ENCODE assay signal across 8 cellular contexts in the genomic region with DNA sequence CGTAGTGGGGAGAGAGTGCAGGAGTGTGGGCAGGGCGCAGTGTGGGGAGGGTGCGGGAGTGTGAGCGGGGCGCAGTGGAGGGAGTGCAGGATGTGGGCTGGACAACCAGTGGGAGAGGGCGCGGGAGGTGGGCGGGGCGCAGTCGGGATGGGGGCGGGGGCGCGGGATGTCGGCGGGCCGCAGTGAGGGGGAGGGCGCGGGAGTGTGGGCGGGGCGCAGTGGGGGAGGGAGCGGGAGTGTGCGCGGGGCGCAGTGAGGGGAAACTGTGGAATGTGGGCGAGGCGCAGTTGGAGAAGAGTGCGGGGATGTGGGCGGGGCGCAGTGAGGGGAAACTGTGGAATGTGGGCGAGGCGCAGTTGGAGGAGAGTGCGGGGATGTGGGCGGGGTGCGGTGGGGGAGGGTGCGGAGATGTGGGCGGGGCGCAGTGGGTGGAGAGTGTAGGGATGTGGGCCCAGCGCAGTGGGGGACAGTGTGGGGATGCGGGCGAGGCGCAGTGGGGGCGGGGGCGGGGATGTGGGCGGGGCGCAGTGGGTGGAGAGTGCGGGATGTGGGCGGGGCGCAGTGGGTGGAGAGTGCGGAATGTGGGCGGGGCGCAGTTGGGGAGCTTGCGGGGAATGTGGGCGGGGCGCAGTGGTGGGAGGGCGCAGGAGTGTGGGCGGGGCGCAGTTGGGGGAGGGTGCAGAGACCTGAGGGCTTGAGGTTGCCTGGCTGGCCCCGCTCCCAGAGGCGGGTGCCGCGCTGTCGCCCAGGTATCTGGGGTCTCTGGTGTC. TPM values are rescaled to one million over a fixed set of nuclear protein-coding genes. Genes with fewer than 3 reads are reported as not detected.
A peak's percentile ranks its signal among the peaks of the same experiment; 100 is the strongest.
DNase-seq lines count a peak whose midpoint lies in the region; ATAC-seq and TF ChIP-seq lines count a peak whose summit lies in the region.

TSS of gene NXNL2 (plus strand) at position 723 of the 770 bp plus-strand sequence. CDS start 257 bp downstream, outside the sequence.

- peaks cover 0 to 7% of the 10 kb centered on the region in 2 donors for H3K4me1 ChIP-seq in breast epithelium

- no peaks in the 10 kb centered on the region for H3K27me3 ChIP-seq in breast epithelium

- intact Hi-C loops in breast epithelium (cut with DNase I; ENCODE audit: low total_unique reads) = no loop called here

- no peak for TF ChIP-seq POLR2A in breast epithelium (IDR thresholded peaks at IDR 0.05)

- H3K27ac ChIP-seq in breast epithelium (peak within 1 kb of the TSS; percentile 83 to 92), skin epidermis (peak within 1 kb of the TSS in 7 of 21 experiments; percentile 14 to 57 (median 40))

- no peaks in the 10 kb centered on the region for H3K9me3 ChIP-seq in breast epithelium

- TF ChIP-seq CTCF in breast epithelium (IDR thresholded peaks at IDR 0.05) = no peak

- H3K4me3 ChIP-seq in breast epithelium (peak within 1 kb of the TSS; percentile 35 to 82 (median 65)), skin epidermis (peak within 1 kb of the TSS; percentile 4 to 40 (median 24))

- ATAC-seq in HG03139 (IDR thresholded peaks at IDR 0.05; ENCODE audit: unreplicated experiment) = no peak
- ATAC-seq in HG03039 (IDR thresholded peaks at IDR 0.05; ENCODE audit: unreplicated experiment) = no peak

- peak; percentile 45 for DNase-seq in H4 (ENCODE audit: low spot score)
- DNase-seq in T follicular helper cell (ENCODE audit: low read depth) = peak; percentile 40
- DNase-seq in breast epithelium (ENCODE audit: low spot score in 2 of 2) = peak; percentile 71 to 96
- peak; percentile 87 for DNase-seq in iPS-NIHi7 (ENCODE audit: extremely low spot score)
- DNase-seq in GM19238 (ENCODE audit: insufficient read length, low spot score) = no peak

- H3K36me3 ChIP-seq in breast epithelium = no peaks in the 10 kb centered on the region

RNA-seq across cellular contexts. Expression of gene NXNL2, which starts in this region (rescaled TPM):
- not detected in 2 replicates for total RNA-seq in H4 (2014; rRNA removed; shearing (Covaris generic))
- total RNA-seq in breast epithelium = 10 to 100 TPM in 2 of 3 donors, not detected in 1; 10.5 to 14.5 TPM

Comparison
In these comparisons a context has a peak if more than half of its experiments do, and no peak if none do; other contexts are left out.
1. Peak in DNase-seq in H4; RNA of the gene not detected or under 1 TPM.